Comparison of ENCODE assay signal across 8 cellular contexts in genomic region chr18:14628323-14629031, GRCh38.
DNase-seq lines count a peak whose midpoint lies in the region; ATAC-seq and TF ChIP-seq lines count a peak whose summit lies in the region.
"Not testable (repeated sequence)": the region's sequence is repeated elsewhere in the genome, so short reads cannot be mapped to it uniquely, and the experiment has no call there.

No MANE protein-coding gene starts in this region.

- not testable (repeated sequence) for TF ChIP-seq CTCF in GM23338 (conservative IDR thresholded peaks at IDR 0.05; ENCODE audit: low read depth in 2 of 2); MCF 10A (IDR thresholded peaks at IDR 0.05; ENCODE audit: unreplicated experiment); mucosa of descending colon (IDR thresholded peaks at IDR 0.05)

- not testable (repeated sequence) for H3K4me2 ChIP-seq in GM23338

- H3K36me3 Mint-ChIP-seq in GM23338 (ENCODE audit: low read depth); MCF 10A (ENCODE audit: insufficient read depth, unreplicated experiment): not testable (repeated sequence)

- intact Hi-C loops in MCF 10A (cut with micrococcal nuclease); left colon (cut with DNase I, micrococcal nuclease); mucosa of descending colon (cut with DNase I, micrococcal nuclease): not testable (repeated sequence)

- not testable (repeated sequence) for H3F3A ChIP-seq in GM23338 (replicated peaks; ENCODE audit: low read depth)

- H3K27me3 Mint-ChIP-seq in GM23338 (ENCODE audit: insufficient read depth, low read depth, poor library complexity); MCF 10A (ENCODE audit: insufficient read depth, unreplicated experiment): not testable (repeated sequence)

- not testable (repeated sequence) for H4K20me1 ChIP-seq in GM23338 (replicated peaks; ENCODE audit: insufficient read depth)

- H3K9me2 ChIP-seq in GM23338 (ENCODE audit: insufficient read depth): not testable (repeated sequence)

- H3K4me1 Mint-ChIP-seq in GM23338; MCF 10A (ENCODE audit: insufficient read depth, unreplicated experiment): not testable (repeated sequence)

- H3K9me3 Mint-ChIP-seq in GM23338: peaks cover 20% of the 10 kb centered on the region
- not testable (repeated sequence) for H3K9me3 Mint-ChIP-seq in MCF 10A (ENCODE audit: unreplicated experiment)

- H3K79me2 ChIP-seq in GM23338 (replicated peaks; ENCODE audit: insufficient read depth): not testable (repeated sequence)

- CTCF ChIA-PET in MCF 10A (lab: Yijun Ruan, JAX): not testable (repeated sequence)

- H3K9ac ChIP-seq in NT2/D1 (ENCODE audit: insufficient read length, low read depth): not testable (repeated sequence)

- H3K9me3 ChIP-seq in NT2/D1 (ENCODE audit: insufficient read depth, low read length); mucosa of descending colon: not testable (repeated sequence)

- not testable (repeated sequence) for H3K27ac Mint-ChIP-seq in GM23338; MCF 10A (ENCODE audit: low read depth, unreplicated experiment)

- not testable (repeated sequence) for H2AFZ ChIP-seq in GM23338

- not testable (repeated sequence) for H3K27me3 ChIP-seq in GM23338 (ENCODE audit: insufficient read depth); NT2/D1 (ENCODE audit: insufficient read depth, insufficient read length)

- H3K27ac ChIP-seq in GM23338 (ENCODE audit: low read depth): not testable (repeated sequence)

- not testable (repeated sequence) for BruUV-seq in MCF 10A (replicated peaks; lab: Mats Ljungman, UMichigan)

- DNase-seq in DMS 273 (lab: John Stamatoyannopoulos, UW; ENCODE audit: unreplicated experiment) (peak; percentile 2), NAMALWA (ENCODE audit: low spot score) (peak; percentile 3), NT2/D1 (ENCODE audit: low read depth, low spot score) (peak; percentile 2), RPMI8226 (peak; percentile 11), MCF 10A (ENCODE audit: unreplicated experiment) (peak; percentile 1)
- DNase-seq in GM23338 (ENCODE audit: low spot score); left colon; mucosa of descending colon: not testable (repeated sequence)

- not testable (repeated sequence) for H3K36me3 ChIP-seq in GM23338 (ENCODE audit: insufficient read depth); NT2/D1 (ENCODE audit: insufficient read depth, insufficient read length, low read length); mucosa of descending colon (ENCODE audit: low read depth)

- not testable (repeated sequence) for H3K4me3 ChIP-seq in GM23338; NT2/D1 (ENCODE audit: insufficient read length, low read depth); mucosa of descending colon

- peak; percentile 76 for ATAC-seq in GM23338
- peak; percentile 85 for ATAC-seq in left colon
- ATAC-seq in mucosa of descending colon: peak; percentile 76

- POLR2A ChIA-PET in MCF 10A (lab: Yijun Ruan, JAX): not testable (repeated sequence)

- H3K4me3 Mint-ChIP-seq in GM23338: peak overlapping the region; percentile 9; the same call in 1 of the 3 replicates
- not testable (repeated sequence) for H3K4me3 Mint-ChIP-seq in MCF 10A (ENCODE audit: unreplicated experiment)

- H3K4me1 ChIP-seq in GM23338 (ENCODE audit: insufficient read depth); NT2/D1 (ENCODE audit: insufficient read depth, insufficient read length); mucosa of descending colon (ENCODE audit: low read depth): not testable (repeated sequence)
